ENCODE assay signal across 14 cellular contexts in genomic region chr9:131758972-131759647, GRCh38. TPM values are rescaled to one million over a fixed set of nuclear protein-coding genes. Genes with fewer than 3 reads are reported as not detected.
DNase-seq lines count a peak whose midpoint lies in the region; ATAC-seq and TF ChIP-seq lines count a peak whose summit lies in the region.
"Had no signal": no experiment of that assay in that cellular context is flagged by ENCODE, and none has a peak within 500 bp of the region (broad histone marks: within the 10 kb centered on the region; RNA-seq: fewer than 3 reads in every experiment).

No MANE protein-coding gene starts in this region.

- no peaks in the 10 kb centered on the region for H3K9me3 Mint-ChIP-seq in WTC11
- H3K9me3 Mint-ChIP-seq: CD8-positive, alpha-beta T cell; naive B cell had no signal

- TF ChIP-seq POLR2A in IMR-90 (IDR thresholded peaks at IDR 0.05; ENCODE audit: low read depth, low read length), result no peak
- TF ChIP-seq POLR2A in GM18505 (IDR thresholded peaks at IDR 0.05; ENCODE audit: borderline replicate concordance, extremely low read depth, insufficient read depth, insufficient read length), result no peak
- no peak for TF ChIP-seq POLR2A in esophagus muscularis mucosa (IDR thresholded peaks at IDR 0.05; ENCODE audit: low read depth)

- no peak overlapping the region for H3K18ac ChIP-seq in IMR-90 (ENCODE audit: low read depth, low read length)

- no peak overlapping the region for H4K8ac ChIP-seq in IMR-90 (ENCODE audit: low read depth in 2 of 2, low read length in 2 of 2)

- H4K5ac ChIP-seq in IMR-90 (ENCODE audit: low read depth, low read length), result no peak overlapping the region

- DNase-seq in DMS53 (lab: John Stamatoyannopoulos, UW) (peak; percentile 84), IMR-90 (peak; percentile 25), NCI-H69 (lab: John Stamatoyannopoulos, UW) (peak; percentile 96), epithelial cell of prostate (ENCODE audit: low read depth, low spot score) (peak; percentile 48), WTC11 (ENCODE audit: low spot score) (no peak), esophagus muscularis mucosa (ENCODE audit: extremely low spot score) (no peak)
- DNase-seq: activated CD8-positive, alpha-beta memory T cell treated with anti-CD3 and anti-CD28 coated beads, Interleukin-2, amount 50 U/mL, for 4 hours; amniotic stem cell; CD8-positive, alpha-beta T cell; naive B cell had no signal

- dilution Hi-C loops in IMR-90 (cut with HindIII; ENCODE audit: low sequenced_read_pairs, unreplicated experiment), result no loop called here

- no peaks in the 10 kb centered on the region for H3K36me3 Mint-ChIP-seq in WTC11
- H3K36me3 Mint-ChIP-seq: CD8-positive, alpha-beta T cell; naive B cell had no signal

- peaks cover 20% of the 10 kb centered on the region for H3K27me3 ChIP-seq in IMR-90 (ENCODE audit: control insufficient read depth, insufficient read depth, low read length)
- H3K27me3 ChIP-seq in esophagus muscularis mucosa, result peaks cover 0 to 68% (median 0%) of the 10 kb centered on the region in 4 donors

- no peak overlapping the region for H3K4ac ChIP-seq in IMR-90 (ENCODE audit: low read depth, low read length)

- peaks cover 3% of the 10 kb centered on the region; the same call in 1 of the 2 replicates for H4K20me1 ChIP-seq in IMR-90 (ENCODE audit: insufficient read depth, low read length)

- intact Hi-C loops in IMR-90 (cut with micrococcal nuclease) (loop anchor here (5.0 kb wide), 1 partner anchor 818 kb away; no protein-coding TSS in a partner anchor), esophagus muscularis mucosa (cut with DNase I) (no loop called here)

- CTCF ChIA-PET in IMR-90 (lab: Yijun Ruan, JAX) (interaction anchor here (0.6 to 3.3 kb wide), 6 partner anchors 185 to 510 kb away, joined by 3 to 19 read pairs (median 4); no protein-coding TSS in a partner anchor), WTC11 (lab: Charles Lee) (interaction anchor here (0.7 to 2.9 kb wide), 10 partner anchors 17 to 982 kb away, joined by 3 to 14 read pairs (median 4); no protein-coding TSS in a partner anchor)

- H3K79me1 ChIP-seq in IMR-90 (ENCODE audit: low read depth in 1 of 2, low read length in 2 of 2), result no peaks in the 10 kb centered on the region

- WGBS in IMR-90 (ENCODE audit: extremely low coverage in 2 of 2, insufficient read length in 1 of 2), 2 experiments, result no CpG with 5 or more reads among the region's 4 CpGs
- 68% methylated on average over 4 of the region's 4 CpGs for WGBS in esophagus muscularis mucosa

- no peak overlapping the region for H3K23ac ChIP-seq in IMR-90 (ENCODE audit: low read depth, low read length)

- H2BK20ac ChIP-seq in IMR-90 (ENCODE audit: low read depth, low read length), result no peak overlapping the region

- no TSS peak for BruUV-seq in IMR-90 (replicated peaks; lab: Mats Ljungman, UMichigan)

- no peak overlapping the region for H3K4me2 ChIP-seq in IMR-90 (ENCODE audit: low read depth, low read length)

- H3K4me1 Mint-ChIP-seq in WTC11, result peaks cover 11% of the 10 kb centered on the region

- no peak overlapping the region for H2AK5ac ChIP-seq in IMR-90 (ENCODE audit: low read depth, low read length)

- TF ChIP-seq RAD21 in IMR-90 (IDR thresholded peaks at IDR 0.05; ENCODE audit: low read length), result no peak

- H3K56ac ChIP-seq in IMR-90 (ENCODE audit: extremely low read depth, insufficient read depth, low read length), result no peak overlapping the region

- no peaks in the 10 kb centered on the region for H3K9me3 ChIP-seq in IMR-90 (ENCODE audit: control insufficient read depth, insufficient read depth, low read length)
- no peaks in the 10 kb centered on the region for H3K9me3 ChIP-seq in esophagus muscularis mucosa
- H3K9me3 ChIP-seq: thoracic aorta had no signal

- POLR2A ChIA-PET in IMR-90 (lab: Charles Lee; ENCODE audit: unreplicated experiment), result no interaction called here
- POLR2A ChIA-PET in WTC11 (lab: Charles Lee), result no interaction called here

- no peak overlapping the region for H4K91ac ChIP-seq in IMR-90 (ENCODE audit: insufficient read depth, low read depth, low read length)

- H3K27me3 Mint-ChIP-seq in WTC11 (ENCODE audit: low read depth), result peaks cover 2% of the 10 kb centered on the region; the same call in 1 of the 2 replicates

- H3K27ac Mint-ChIP-seq in WTC11, result no peak overlapping the region
- H3K27ac Mint-ChIP-seq: CD8-positive, alpha-beta T cell; naive B cell had no signal

- H3K36me3 ChIP-seq in IMR-90 (ENCODE audit: control insufficient read depth, insufficient read depth, low read length), result no peaks in the 10 kb centered on the region
- no peaks in the 10 kb centered on the region for H3K36me3 ChIP-seq in esophagus muscularis mucosa
- H3K36me3 ChIP-seq: thoracic aorta had no signal

- no peak overlapping the region for H3K9ac ChIP-seq in IMR-90 (ENCODE audit: low read depth, low read length)

- no peak overlapping the region for H2BK15ac ChIP-seq in IMR-90 (ENCODE audit: low read depth, low read length)

- H3K14ac ChIP-seq in IMR-90 (replicated peaks; ENCODE audit: low read depth, low read length), result no peak overlapping the region

- no peak for ATAC-seq in IMR-90 (ENCODE audit: low read depth)
- ATAC-seq in GM18505 (IDR thresholded peaks at IDR 0.05; ENCODE audit: unreplicated experiment), result no peak
- ATAC-seq in HG02763 (IDR thresholded peaks at IDR 0.05; ENCODE audit: unreplicated experiment), result no peak
- ATAC-seq in WTC11, result no peak
- ATAC-seq: CD8-positive, alpha-beta T cell; sciatic nerve had no signal

- no peak for TF ChIP-seq EP300 in esophagus muscularis mucosa (IDR thresholded peaks at IDR 0.05)

- no peak overlapping the region for H2BK5ac ChIP-seq in IMR-90 (ENCODE audit: low read depth, low read length, poor library complexity, severe bottlenecking)

- no peak overlapping the region for H2AK9ac ChIP-seq in IMR-90 (replicated peaks; ENCODE audit: low read depth, low read length, poor library complexity)

- TF ChIP-seq CTCF in IMR-90 (conservative IDR thresholded peaks at IDR 0.05; ENCODE audit: low read depth, low read length), result no peak
- no peak for TF ChIP-seq CTCF in WTC11 (IDR thresholded peaks at IDR 0.05)
- no peak for TF ChIP-seq CTCF in esophagus muscularis mucosa (IDR thresholded peaks at IDR 0.05)

- no peaks in the 10 kb centered on the region for H3K9me1 ChIP-seq in IMR-90 (ENCODE audit: insufficient read depth, low read length)

- H2AFZ ChIP-seq in IMR-90 (replicated peaks; ENCODE audit: low read length, poor library complexity), result no peak overlapping the region

- no peak overlapping the region for H3K27ac ChIP-seq in IMR-90 (ENCODE audit: insufficient read depth, low read length)
- H3K27ac ChIP-seq in epithelial cell of prostate, result no peak overlapping the region
- H3K27ac ChIP-seq in esophagus muscularis mucosa (replicated peaks in 1 of 4), result no peak overlapping the region
- H3K27ac ChIP-seq: thoracic aorta had no signal

- in situ Hi-C loops in IMR-90 (cut with MboI; ENCODE audit: low sequenced_read_pairs), result no loop called here

- no peak overlapping the region for H3K4me3 Mint-ChIP-seq in WTC11
- H3K4me3 Mint-ChIP-seq: CD8-positive, alpha-beta T cell; naive B cell had no signal

- H3K4me1 ChIP-seq in IMR-90 (ENCODE audit: control insufficient read depth, insufficient read depth, low read length) (peaks cover 2% of the 10 kb centered on the region; the same call in 1 of the 2 replicates), esophagus muscularis mucosa (peaks cover 5 to 14% (median 10%) of the 10 kb centered on the region in 4 donors)

- no peak overlapping the region for H2BK120ac ChIP-seq in IMR-90 (ENCODE audit: low read depth, low read length)

- H3K4me3 ChIP-seq in IMR-90 (ENCODE audit: insufficient read depth, low read depth, low read length) (no peak overlapping the region), esophagus muscularis mucosa (no peak overlapping the region)
- H3K4me3 ChIP-seq: thoracic aorta had no signal

TF ChIP-seq in IMR-90, 13 proteins besides CTCF, POLR2A, EP300 and RAD21:
- TF ChIP-seq BHLHE40 (IDR thresholded peaks at IDR 0.05; ENCODE audit: low read depth, low read length) (no peak), SMC3 (IDR thresholded peaks at IDR 0.05; ENCODE audit: low read depth, low read length) (no peak), MAFK (IDR thresholded peaks at IDR 0.05; ENCODE audit: low read depth, low read length) (peak; percentile 54), MAZ (IDR thresholded peaks at IDR 0.05; ENCODE audit: borderline replicate concordance, low read depth, low read length) (no peak), RCOR1 (IDR thresholded peaks at IDR 0.05; ENCODE audit: insufficient replicate concordance, low read length) (no peak)
- TF ChIP-seq, protein P1, sequence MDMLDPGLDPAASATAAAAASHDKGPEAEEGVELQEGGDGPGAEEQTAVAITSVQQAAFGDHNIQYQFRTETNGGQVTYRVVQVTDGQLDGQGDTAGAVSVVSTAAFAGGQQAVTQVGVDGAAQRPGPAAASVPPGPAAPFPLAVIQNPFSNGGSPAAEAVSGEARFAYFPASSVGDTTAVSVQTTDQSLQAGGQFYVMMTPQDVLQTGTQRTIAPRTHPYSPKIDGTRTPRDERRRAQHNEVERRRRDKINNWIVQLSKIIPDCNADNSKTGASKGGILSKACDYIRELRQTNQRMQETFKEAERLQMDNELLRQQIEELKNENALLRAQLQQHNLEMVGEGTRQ (IDR thresholded peaks at IDR 0.05; ENCODE audit: low read depth, low read length), result no peak

TF ChIP-seq in WTC11, 78 proteins besides CTCF, POLR2A, EP300 and RAD21 (continues in another document):
- no peak for TF ChIP-seq E2F5 (CRISPR knock-in tag; IDR thresholded peaks at IDR 0.05)
- TF ChIP-seq SP1 (CRISPR knock-in tag; conservative IDR thresholded peaks at IDR 0.05), result no peak
- TF ChIP-seq, protein P2, sequence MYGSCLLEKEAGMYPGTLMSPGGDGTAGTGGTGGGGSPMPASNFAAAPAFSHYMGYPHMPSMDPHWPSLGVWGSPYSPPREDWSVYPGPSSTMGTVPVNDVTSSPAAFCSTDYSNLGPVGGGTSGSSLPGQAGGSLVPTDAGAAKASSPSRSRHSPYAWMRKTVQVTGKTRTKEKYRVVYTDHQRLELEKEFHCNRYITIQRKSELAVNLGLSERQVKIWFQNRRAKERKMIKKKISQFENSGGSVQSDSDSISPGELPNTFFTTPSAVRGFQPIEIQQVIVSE (CRISPR knock-in tag; IDR thresholded peaks at IDR 0.05; ENCODE audit: borderline replicate concordance), result no peak
- no peak for TF ChIP-seq ZNF219 (CRISPR knock-in tag; IDR thresholded peaks at IDR 0.05; ENCODE audit: borderline replicate concordance)

RNA-seq across cellular contexts. Expression of gene RAPGEF1, which starts 19.2 kb away (rescaled TPM):
- total RNA-seq in IMR-90 (2012; rRNA removed) (13.1 and 13.3 TPM in 2 replicates), WTC11 (2021) (57.9 to 66.2 TPM (median 65.7 TPM) in 3 replicates), esophagus muscularis mucosa (100 to 1,000 TPM in 2 of 4 donors, 10 to 100 TPM in 2; 66.6 to 138 (median 101) TPM)
- 22.3 and 23.0 TPM in 2 replicates for polyA plus RNA-seq in IMR-90 (2012; rRNA removed)
- polyA plus RNA-seq in IMR-90 (2012; cell fraction: cytosol; rRNA removed), result 14.6 and 21.5 TPM in 2 replicates
- 30.5 and 31.7 TPM in 2 replicates for polyA plus RNA-seq in IMR-90 (2012; cell fraction: nucleus; rRNA removed; ENCODE audit: low replicate concordance)

Comparison
In these comparisons a context has a peak if more than half of its experiments do, and no peak if none do; other contexts are left out.
1. DNase-seq: peak in DMS53 (single experiment), IMR-90 (single experiment), NCI-H69 (single experiment) and epithelial cell of prostate (single experiment); none in WTC11 (single experiment) and esophagus muscularis mucosa (single experiment).